8 cellular contexts compared by ENCODE assay signal in the genomic region with DNA sequence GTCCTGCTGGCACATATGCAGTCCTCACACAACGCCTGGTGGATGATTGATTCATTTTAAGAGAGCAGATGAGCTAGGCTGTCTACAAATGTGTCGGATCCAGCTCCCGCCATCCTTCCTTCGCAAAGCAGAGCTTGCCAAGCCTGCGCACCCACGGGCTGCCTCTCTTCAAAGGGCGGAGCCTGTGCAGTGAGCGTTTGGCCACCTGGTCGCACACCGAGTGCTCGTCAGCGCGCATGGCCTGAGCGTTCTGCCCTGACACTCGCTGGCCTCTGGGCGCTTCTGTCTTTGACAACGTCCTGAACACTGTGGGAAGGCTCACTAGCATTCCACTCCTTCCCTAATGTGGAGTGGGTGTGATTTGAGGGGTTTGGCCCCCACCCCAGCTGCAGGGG. TPM values are rescaled to one million over a fixed set of nuclear protein-coding genes. Genes with fewer than 3 reads are reported as not detected.
A peak's percentile ranks its signal among the peaks of the same experiment; 100 is the strongest.
DNase-seq lines count a peak whose midpoint lies in the region; ATAC-seq lines count a peak whose summit lies in the region.

No MANE protein-coding gene starts in this region.

- H3K9me3 ChIP-seq in skeletal muscle satellite cell (replicated peaks; ENCODE audit: low read length), result no peaks in the 10 kb centered on the region

- peak overlapping the region; percentile 92 for H3K4me3 Mint-ChIP-seq in T-helper 2 cell treated with Interferon-gamma antibody and Interleukin-4, amounts not matched to agents 5 μg/mL and 100 μg/mL, for 36 hours
- peak overlapping the region; percentile 84 for H3K4me3 Mint-ChIP-seq in activated T-cell treated with anti-CD3 and anti-CD28 coated beads, Interleukin-2, amount 50 U/mL, for 4 hours

- H3K4me2 ChIP-seq in skeletal muscle satellite cell (ENCODE audit: low read length), result peak overlapping the region; percentile 86

- H3K36me3 ChIP-seq in skeletal muscle satellite cell (ENCODE audit: insufficient read depth, low read length), result no peaks in the 10 kb centered on the region

- peaks cover 13% of the 10 kb centered on the region for H3K4me1 Mint-ChIP-seq in T-helper 2 cell treated with Interferon-gamma antibody and Interleukin-4, amounts not matched to agents 5 μg/mL and 100 μg/mL, for 36 hours (ENCODE audit: low read depth)
- H3K4me1 Mint-ChIP-seq in activated T-cell treated with anti-CD3 and anti-CD28 coated beads, Interleukin-2, amount 50 U/mL, for 4 hours (ENCODE audit: low read depth), result peaks cover 14% of the 10 kb centered on the region

- no peaks in the 10 kb centered on the region for H3K27me3 ChIP-seq in skeletal muscle satellite cell (ENCODE audit: control insufficient read depth, insufficient read depth, low read length)

- H3K4me3 ChIP-seq in skeletal muscle satellite cell (ENCODE audit: low read length), result peak overlapping the region; percentile 72

- peak; percentile 53 to 57 for ATAC-seq in activated T-cell treated with anti-CD3 and anti-CD28 coated beads, Interleukin-2, amount 50 U/mL, for 4 hours
- ATAC-seq in Right ventricle myocardium superior (ENCODE audit: poor library complexity) (peak; percentile 54), GM21717 (IDR thresholded peaks at IDR 0.05; ENCODE audit: unreplicated experiment) (no peak), HG03039 (IDR thresholded peaks at IDR 0.05; ENCODE audit: unreplicated experiment) (no peak)

- DNase-seq in T-helper 2 cell treated with Interferon-gamma antibody and Interleukin-4, amounts not matched to agents 5 μg/mL and 100 μg/mL, for 36 hours (ENCODE audit: low spot score), result no peak
- no peak for DNase-seq in T-helper 2 cell
- DNase-seq in activated T-cell treated with anti-CD3 and anti-CD28 coated beads, Interleukin-2, amount 50 U/mL, for 4 hours, result no peak
- peak; percentile 52 for DNase-seq in Right ventricle myocardium superior
- no peak for DNase-seq in EL

- no peaks in the 10 kb centered on the region for H3K9me3 Mint-ChIP-seq in T-helper 2 cell treated with Interferon-gamma antibody and Interleukin-4, amounts not matched to agents 5 μg/mL and 100 μg/mL, for 36 hours
- H3K9me3 Mint-ChIP-seq in activated T-cell treated with anti-CD3 and anti-CD28 coated beads, Interleukin-2, amount 50 U/mL, for 4 hours, result no peaks in the 10 kb centered on the region

- no peaks in the 10 kb centered on the region for H3K36me3 Mint-ChIP-seq in T-helper 2 cell treated with Interferon-gamma antibody and Interleukin-4, amounts not matched to agents 5 μg/mL and 100 μg/mL, for 36 hours (ENCODE audit: low read depth)
- H3K36me3 Mint-ChIP-seq in activated T-cell treated with anti-CD3 and anti-CD28 coated beads, Interleukin-2, amount 50 U/mL, for 4 hours (ENCODE audit: insufficient read depth), result no peaks in the 10 kb centered on the region

- H3K27me3 Mint-ChIP-seq in T-helper 2 cell treated with Interferon-gamma antibody and Interleukin-4, amounts not matched to agents 5 μg/mL and 100 μg/mL, for 36 hours (ENCODE audit: low read depth), result peaks cover 53% of the 10 kb centered on the region
- peaks cover 54% of the 10 kb centered on the region for H3K27me3 Mint-ChIP-seq in activated T-cell treated with anti-CD3 and anti-CD28 coated beads, Interleukin-2, amount 50 U/mL, for 4 hours (ENCODE audit: low read depth)

- peak overlapping the region; percentile 68 for H3K9ac ChIP-seq in skeletal muscle satellite cell (ENCODE audit: low read depth, low read length)

- H3K27ac Mint-ChIP-seq in T-helper 2 cell treated with Interferon-gamma antibody and Interleukin-4, amounts not matched to agents 5 μg/mL and 100 μg/mL, for 36 hours, result no peak overlapping the region

- H3K4me1 ChIP-seq in skeletal muscle satellite cell (ENCODE audit: control insufficient read depth, insufficient read depth, low read length), result peaks cover 14% of the 10 kb centered on the region

- intact Hi-C loops in Right ventricle myocardium superior (cut with DNase I), result loop anchor here (2.0 kb wide), 1 partner anchor 1191 kb away; no protein-coding TSS in a partner anchor

RNA-seq across cellular contexts. Expression of gene TMEM72, which starts 47.1 kb away (rescaled TPM):
- not detected for total RNA-seq in activated T-cell treated with anti-CD3 and anti-CD28 coated beads, Interleukin-2, amount 50 U/mL, for 4 hours
- not detected for total RNA-seq in Right ventricle myocardium superior
- total RNA-seq in skeletal muscle satellite cell (2012; rRNA removed), result not detected in 2 replicates

Comparison
In these comparisons a context has a peak if more than half of its experiments do, and no peak if none do; other contexts are left out.
1. ATAC-seq: peak in activated T-cell treated with anti-CD3 and anti-CD28 coated beads, Interleukin-2, amount 50 U/mL, for 4 hours (2 of 2) and Right ventricle myocardium superior (single experiment); none in GM21717 (single experiment) and HG03039 (single experiment).